Comparison of ENCODE assay signal across 22 cellular contexts in genomic region chr22:42582987-42583386, GRCh38. TPM values are rescaled to one million over a fixed set of nuclear protein-coding genes. Genes with fewer than 3 reads are reported as not detected.
DNase-seq lines count a peak whose midpoint lies in the region; ATAC-seq, FAIRE-seq and TF ChIP-seq lines count a peak whose summit lies in the region.
"Had no signal": no experiment of that assay in that cellular context is flagged by ENCODE, and none has a peak within 500 bp of the region (broad histone marks: within the 10 kb centered on the region; RNA-seq: fewer than 3 reads in every experiment).

No MANE protein-coding gene starts in this region.

- DNase-seq in activated CD4-positive, alpha-beta memory T cell treated with anti-CD3 and anti-CD28 coated beads, Interleukin-2, amount 10 ng/mL, durations not matched to agents 7 days and 5 days: no peak
- DNase-seq in activated CD4-positive, alpha-beta memory T cell treated with anti-CD3 and anti-CD28 coated beads for 36 hours: no peak
- DNase-seq in GM12891 (ENCODE audit: insufficient read length, low spot score) (no peak), nephron progenitor cell (no peak), NCI-H1694 treated with DMSO at 0.1 percent for 48 hours (lab: John Stamatoyannopoulos, UW) (no peak), mucosa of gallbladder (ENCODE audit: low spot score) (no peak)
- DNase-seq: activated CD4-positive, alpha-beta T cell treated with anti-CD3 and anti-CD28 coated beads, Interleukin-2, amount 50 U/mL, for 48 hours; amygdala; central memory CD4-positive, alpha-beta T cell; DMS 273 treated with DMSO at 0.1 percent for 48 hours; left lung; NCI-H1436 treated with DMSO at 0.1 percent for 48 hours; NCI-H2171 treated with DMSO at 0.1 percent for 48 hours; NCI-H748 treated with DMSO at 0.1 percent for 48 hours; SIG-M5; stimulated activated CD4-positive, alpha-beta T cell treated with anti-CD3 and anti-CD28 coated beads, Interleukin-12 subunit alpha, Interleukin-12 subunit beta, amount 100 ng/mL, for 4 hours; substantia nigra had no signal

- no peaks in the 10 kb centered on the region for H3K27me3 Mint-ChIP-seq in activated CD4-positive, alpha-beta memory T cell treated with anti-CD3 and anti-CD28 coated beads, Interleukin-2, amount 10 ng/mL, durations not matched to agents 7 days and 5 days
- H3K27me3 Mint-ChIP-seq in activated CD4-positive, alpha-beta memory T cell treated with anti-CD3 and anti-CD28 coated beads for 36 hours: no peaks in the 10 kb centered on the region
- H3K27me3 Mint-ChIP-seq in activated T-helper 17 cell treated with anti-CD3 and anti-CD28 coated beads, Interleukin-2, amount 50 U/mL, for 72 hours: no peaks in the 10 kb centered on the region
- peaks cover 7% of the 10 kb centered on the region for H3K27me3 Mint-ChIP-seq in nephron progenitor cell (ENCODE audit: low read depth, poor library complexity)

- TF ChIP-seq POLR2A in GM12891 (IDR thresholded peaks at IDR 0.05; ENCODE audit: low read depth, low read length): no peak

- H3K4me3 Mint-ChIP-seq in activated CD4-positive, alpha-beta memory T cell treated with anti-CD3 and anti-CD28 coated beads, Interleukin-2, amount 10 ng/mL, durations not matched to agents 7 days and 5 days: peak overlapping the region; percentile 96
- H3K4me3 Mint-ChIP-seq in activated CD4-positive, alpha-beta memory T cell treated with anti-CD3 and anti-CD28 coated beads for 36 hours: no peak overlapping the region
- H3K4me3 Mint-ChIP-seq in activated T-helper 17 cell treated with anti-CD3 and anti-CD28 coated beads, Interleukin-2, amount 50 U/mL, for 72 hours: peak overlapping the region; percentile 95
- peak overlapping the region; percentile 97 for H3K4me3 Mint-ChIP-seq in nephron progenitor cell

- intact Hi-C loops in activated CD4-positive, alpha-beta memory T cell treated with anti-CD3 and anti-CD28 coated beads for 36 hours (cut with micrococcal nuclease): loop anchor here (2.0 kb wide), 1 partner anchor 32 kb away; the partner anchor contains the start of gene POLDIP3

- peak overlapping the region; percentile 69 for H3K27ac Mint-ChIP-seq in activated CD4-positive, alpha-beta memory T cell treated with anti-CD3 and anti-CD28 coated beads, Interleukin-2, amount 10 ng/mL, durations not matched to agents 7 days and 5 days
- no peak overlapping the region for H3K27ac Mint-ChIP-seq in activated CD4-positive, alpha-beta memory T cell treated with anti-CD3 and anti-CD28 coated beads for 36 hours
- no peak overlapping the region for H3K27ac Mint-ChIP-seq in activated T-helper 17 cell treated with anti-CD3 and anti-CD28 coated beads, Interleukin-2, amount 50 U/mL, for 72 hours
- peak overlapping the region; percentile 29 for H3K27ac Mint-ChIP-seq in nephron progenitor cell

- H3K9me3 Mint-ChIP-seq in activated CD4-positive, alpha-beta memory T cell treated with anti-CD3 and anti-CD28 coated beads, Interleukin-2, amount 10 ng/mL, durations not matched to agents 7 days and 5 days: no peaks in the 10 kb centered on the region
- H3K9me3 Mint-ChIP-seq in activated CD4-positive, alpha-beta memory T cell treated with anti-CD3 and anti-CD28 coated beads for 36 hours: no peaks in the 10 kb centered on the region
- H3K9me3 Mint-ChIP-seq in activated T-helper 17 cell treated with anti-CD3 and anti-CD28 coated beads, Interleukin-2, amount 50 U/mL, for 72 hours: no peaks in the 10 kb centered on the region
- H3K9me3 Mint-ChIP-seq in nephron progenitor cell: no peaks in the 10 kb centered on the region

- H3K36me3 Mint-ChIP-seq in activated CD4-positive, alpha-beta memory T cell treated with anti-CD3 and anti-CD28 coated beads, Interleukin-2, amount 10 ng/mL, durations not matched to agents 7 days and 5 days (ENCODE audit: low read depth): peaks cover 54% of the 10 kb centered on the region
- H3K36me3 Mint-ChIP-seq in activated CD4-positive, alpha-beta memory T cell treated with anti-CD3 and anti-CD28 coated beads for 36 hours: peaks cover 34% of the 10 kb centered on the region
- H3K36me3 Mint-ChIP-seq in activated T-helper 17 cell treated with anti-CD3 and anti-CD28 coated beads, Interleukin-2, amount 50 U/mL, for 72 hours (ENCODE audit: low read depth): peaks cover 93% of the 10 kb centered on the region
- H3K36me3 Mint-ChIP-seq in nephron progenitor cell (ENCODE audit: low read depth): peaks cover 48% of the 10 kb centered on the region

- POLR2A ChIA-PET in activated CD4-positive, alpha-beta memory T cell treated with anti-CD3 and anti-CD28 coated beads, Interleukin-2, amount 10 ng/mL, durations not matched to agents 7 days and 5 days (lab: Charles Lee): interaction anchor here (1.2 to 3.4 kb wide), 5 partner anchors 13 to 33 kb away, joined by 3 to 47 read pairs (median 4); partner anchors contain the start of gene POLDIP3
- POLR2A ChIA-PET in activated CD4-positive, alpha-beta memory T cell treated with anti-CD3 and anti-CD28 coated beads for 36 hours (lab: Charles Lee): interaction anchor here (1.0 to 3.9 kb wide), 2 partner anchors 27 to 31 kb away, joined by 3 to 32 read pairs; partner anchors contain the start of gene POLDIP3

- FAIRE-seq in GM12891 (lab: Jason Lieb, UNC): no peak
- FAIRE-seq: A204.1 had no signal

- H3K4me1 Mint-ChIP-seq in activated CD4-positive, alpha-beta memory T cell treated with anti-CD3 and anti-CD28 coated beads, Interleukin-2, amount 10 ng/mL, durations not matched to agents 7 days and 5 days: peaks cover 14% of the 10 kb centered on the region
- H3K4me1 Mint-ChIP-seq in activated CD4-positive, alpha-beta memory T cell treated with anti-CD3 and anti-CD28 coated beads for 36 hours (ENCODE audit: low read depth): peaks cover 13% of the 10 kb centered on the region
- H3K4me1 Mint-ChIP-seq in activated T-helper 17 cell treated with anti-CD3 and anti-CD28 coated beads, Interleukin-2, amount 50 U/mL, for 72 hours: peaks cover 5% of the 10 kb centered on the region
- H3K4me1 Mint-ChIP-seq in nephron progenitor cell: peaks cover 14% of the 10 kb centered on the region

- no peak for ATAC-seq in activated T-helper 17 cell treated with anti-CD3 and anti-CD28 coated beads, Interleukin-2, amount 50 U/mL, for 72 hours (replicated peaks)
- ATAC-seq in HG02938 (IDR thresholded peaks at IDR 0.05; ENCODE audit: unreplicated experiment): no peak

- no peak for TF ChIP-seq CTCF in nephron progenitor cell (IDR thresholded peaks at IDR 0.05)

- CTCF ChIA-PET in activated CD4-positive, alpha-beta memory T cell treated with anti-CD3 and anti-CD28 coated beads, Interleukin-2, amount 10 ng/mL, durations not matched to agents 7 days and 5 days (lab: Charles Lee): no interaction called here
- CTCF ChIA-PET in activated CD4-positive, alpha-beta memory T cell treated with anti-CD3 and anti-CD28 coated beads for 36 hours (lab: Charles Lee): interaction anchor here (1.7 kb wide), 1 partner anchor 22 kb away, joined by 4 read pairs; no protein-coding TSS in a partner anchor

TF ChIP-seq in GM12891, 5 proteins besides CTCF, POLR2A, EP300 and RAD21:
- TF ChIP-seq POLR2AphosphoS5 (IDR thresholded peaks at IDR 0.05; ENCODE audit: low read depth, low read length) (peak; percentile 53; the same call in 1 of the 2 replicates), SPI1 (IDR thresholded peaks at IDR 0.05; ENCODE audit: low read depth, low read length) (no peak), TAF1 (IDR thresholded peaks at IDR 0.05; ENCODE audit: low read depth, low read length) (no peak), POU2F2 (IDR thresholded peaks at IDR 0.05; ENCODE audit: low read depth, low read length) (no peak)

RNA-seq across cellular contexts. Expression of gene SERHL2, which starts 29.2 kb away (rescaled TPM):
- total RNA-seq in activated CD4-positive, alpha-beta memory T cell treated with anti-CD3 and anti-CD28 coated beads, Interleukin-2, amount 10 ng/mL, durations not matched to agents 7 days and 5 days: under 1 TPM; 0.55 to 0.81 TPM
- 1 to 10 TPM in 1 of 2 experiments, under 1 TPM in 1; 0.83 to 1.2 TPM for total RNA-seq in activated CD4-positive, alpha-beta memory T cell treated with anti-CD3 and anti-CD28 coated beads for 36 hours
- polyA plus RNA-seq in GM12891 (2012; ENCODE audit: low read depth, missing spikeins): 1.2 TPM
- total RNA-seq in activated T-helper 17 cell treated with anti-CD3 and anti-CD28 coated beads, Interleukin-2, amount 50 U/mL, for 72 hours: 1 to 10 TPM in 1 of 2 donors, under 1 TPM in 1; 0.48 to 1.2 TPM
- 2.9 TPM for total RNA-seq in mucosa of gallbladder
- total RNA-seq: G401 had no signal

RNA-seq across cellular contexts. Expression of gene POLDIP3, which starts 31.7 kb away (rescaled TPM):
- total RNA-seq in activated CD4-positive, alpha-beta memory T cell treated with anti-CD3 and anti-CD28 coated beads, Interleukin-2, amount 10 ng/mL, durations not matched to agents 7 days and 5 days: 10 to 100 TPM; 71.4 to 74.7 TPM
- total RNA-seq in activated CD4-positive, alpha-beta memory T cell treated with anti-CD3 and anti-CD28 coated beads for 36 hours: 10 to 100 TPM; 64.6 to 75.3 TPM
- polyA plus RNA-seq in GM12891 (2012; ENCODE audit: low read depth, missing spikeins): 40.1 TPM
- total RNA-seq in activated T-helper 17 cell treated with anti-CD3 and anti-CD28 coated beads, Interleukin-2, amount 50 U/mL, for 72 hours: 10 to 100 TPM; 70.0 to 72.4 TPM
- total RNA-seq in mucosa of gallbladder: 75.8 TPM

RNA-seq across cellular contexts. Expression of gene ATP5MGL, which starts 57.4 kb away (rescaled TPM):
- 1 to 10 TPM; 1.2 to 1.3 TPM for total RNA-seq in activated CD4-positive, alpha-beta memory T cell treated with anti-CD3 and anti-CD28 coated beads, Interleukin-2, amount 10 ng/mL, durations not matched to agents 7 days and 5 days
- total RNA-seq in activated CD4-positive, alpha-beta memory T cell treated with anti-CD3 and anti-CD28 coated beads for 36 hours: under 1 TPM; 0.38 to 0.51 TPM
- polyA plus RNA-seq in GM12891 (2012; ENCODE audit: low read depth, missing spikeins): not detected
- total RNA-seq in activated T-helper 17 cell treated with anti-CD3 and anti-CD28 coated beads, Interleukin-2, amount 50 U/mL, for 72 hours: 1 to 10 TPM in 1 of 2 donors, under 1 TPM in 1; 0.45 to 1.1 TPM
- total RNA-seq in mucosa of gallbladder: 1.7 TPM
- total RNA-seq: G401 had no signal
- polyA plus RNA-seq: urinary bladder had no signal

Comparison
In these comparisons a context has a peak if more than half of its experiments do, and no peak if none do; other contexts are left out.
1. H3K27ac Mint-ChIP-seq: peak in activated CD4-positive, alpha-beta memory T cell treated with anti-CD3 and anti-CD28 coated beads, Interleukin-2, amount 10 ng/mL, durations not matched to agents 7 days and 5 days (single experiment) and nephron progenitor cell (single experiment); none in activated CD4-positive, alpha-beta memory T cell treated with anti-CD3 and anti-CD28 coated beads for 36 hours (single experiment) and activated T-helper 17 cell treated with anti-CD3 and anti-CD28 coated beads, Interleukin-2, amount 50 U/mL, for 72 hours (single experiment).